Comparison of ENCODE assay signal across 8 cellular contexts in genomic region chr22:20866716-20867115, GRCh38. TPM values are rescaled to one million over a fixed set of nuclear protein-coding genes. Genes with fewer than 3 reads are reported as not detected.
A peak's percentile ranks its signal among the peaks of the same experiment; 100 is the strongest.
DNase-seq lines count a peak whose midpoint lies in the region; ATAC-seq and TF ChIP-seq lines count a peak whose summit lies in the region.
"Had no signal": no experiment of that assay in that cellular context is flagged by ENCODE, and none has a peak within 500 bp of the region (broad histone marks: within the 10 kb centered on the region; RNA-seq: fewer than 3 reads in every experiment).

No MANE protein-coding gene starts in this region.

- no peak for TF ChIP-seq POLR2A in vagina (IDR thresholded peaks at IDR 0.05)

- H3K18ac ChIP-seq in mesenchymal stem cell (ENCODE audit: low read depth in 1 of 2, low read length in 2 of 2), result peak overlapping the region in 1 of 2 experiments; percentile 38

- no peak overlapping the region for H2BK5ac ChIP-seq in mesenchymal stem cell (ENCODE audit: low read depth, low read length, poor library complexity, severe bottlenecking)

- no peak overlapping the region for H2BK120ac ChIP-seq in mesenchymal stem cell (ENCODE audit: low read depth, low read length)

- peak overlapping the region; percentile 70 for H4K8ac ChIP-seq in mesenchymal stem cell (ENCODE audit: low read length)

- H4K91ac ChIP-seq in mesenchymal stem cell (ENCODE audit: low read length), result no peak overlapping the region

- no peak overlapping the region for H2AK5ac ChIP-seq in mesenchymal stem cell (ENCODE audit: low read length, severe bottlenecking)

- peak overlapping the region in 1 of 2 experiments; percentile 4 for H2BK12ac ChIP-seq in mesenchymal stem cell (ENCODE audit: low read length in 2 of 2)

- H3K27ac ChIP-seq in right atrium auricular region, result peak overlapping the region; percentile 77 to 80
- H3K27ac ChIP-seq in mesenchymal stem cell (ENCODE audit: low read length, poor library complexity, severe bottlenecking), result no peak overlapping the region
- peak overlapping the region; percentile 81 for H3K27ac ChIP-seq in vagina

- DNase-seq in right atrium auricular region (ENCODE audit: low spot score) (no peak), left ventricle myocardium superior (no peak), mesenchymal stem cell (no peak), vagina (ENCODE audit: extremely low spot score in 2 of 2) (no peak), OCI-M2 (lab: John Stamatoyannopoulos, UW; ENCODE audit: unreplicated experiment) (no peak)
- DNase-seq: activated effector memory CD4-positive, alpha-beta T cell treated with Interleukin-2 at 50 U/mL for 16 hours; NCI-H1417 treated with DMSO at 0.1 percent for 48 hours had no signal

- no peak overlapping the region for H2AFZ ChIP-seq in mesenchymal stem cell (ENCODE audit: low read depth, low read length)

- intact Hi-C loops in left ventricle myocardium superior (cut with micrococcal nuclease) (no loop called here), vagina (cut with DNase I) (no loop called here)

- H3K27me3 ChIP-seq in right atrium auricular region, result no peaks in the 10 kb centered on the region
- no peaks in the 10 kb centered on the region for H3K27me3 ChIP-seq in mesenchymal stem cell (ENCODE audit: control insufficient read depth in 1 of 2, insufficient read depth in 1 of 2, low read length in 2 of 2)
- H3K27me3 ChIP-seq in vagina, result no peaks in the 10 kb centered on the region

- H3K4me1 ChIP-seq in right atrium auricular region (peaks cover 0 to 31% of the 10 kb centered on the region in 2 donors), mesenchymal stem cell (ENCODE audit: control insufficient read depth, insufficient read depth, low read depth, low read length) (peaks cover 7% of the 10 kb centered on the region), vagina (peaks cover 66% of the 10 kb centered on the region)

- H3K4me3 ChIP-seq in right atrium auricular region, result no peak overlapping the region
- H3K4me3 ChIP-seq in mesenchymal stem cell (ENCODE audit: insufficient read depth in 1 of 2, low read depth in 1 of 2, low read length in 2 of 2), result no peak overlapping the region
- H3K4me3 ChIP-seq in vagina, result no peak overlapping the region

- no peak overlapping the region for H3K14ac ChIP-seq in mesenchymal stem cell (ENCODE audit: low read length in 2 of 2)

- 93% methylated on average over 4 of the region's 4 CpGs for WGBS in mesenchymal stem cell

- H3K9me3 ChIP-seq in right atrium auricular region (no peaks in the 10 kb centered on the region), mesenchymal stem cell (ENCODE audit: control insufficient read depth, low read length) (no peaks in the 10 kb centered on the region), vagina (no peaks in the 10 kb centered on the region)

- H3K4me2 ChIP-seq in mesenchymal stem cell (ENCODE audit: low read length, poor library complexity, severe bottlenecking), result no peak overlapping the region

- H3K79me1 ChIP-seq in mesenchymal stem cell (replicated peaks; ENCODE audit: low read length, poor library complexity, severe bottlenecking), result peaks cover 47% of the 10 kb centered on the region

- H3K9ac ChIP-seq in mesenchymal stem cell (ENCODE audit: low read length), result no peak overlapping the region

- H3K4ac ChIP-seq in mesenchymal stem cell (ENCODE audit: low read depth in 1 of 2, low read length in 2 of 2), result peak overlapping the region; percentile 27 to 44

- TF ChIP-seq CTCF in right atrium auricular region (IDR thresholded peaks at IDR 0.05), result no peak
- no peak for TF ChIP-seq CTCF in vagina (IDR thresholded peaks at IDR 0.05)

- peak overlapping the region; percentile 55 for H2BK15ac ChIP-seq in mesenchymal stem cell (ENCODE audit: low read depth, poor library complexity, severe bottlenecking)

- H3K36me3 ChIP-seq in right atrium auricular region (peaks cover 14% of the 10 kb centered on the region), mesenchymal stem cell (ENCODE audit: control insufficient read depth in 1 of 2, insufficient read depth in 2 of 2, low read depth in 1 of 2, low read length in 2 of 2) (peaks cover 34 to 46% of the 10 kb centered on the region in 2 experiments), vagina (peaks cover 0 to 9% of the 10 kb centered on the region in 2 donors)

- no peak for ATAC-seq in left ventricle myocardium superior
- no peak for ATAC-seq in esophagus mucosa

- no peak overlapping the region for H3K23ac ChIP-seq in mesenchymal stem cell (ENCODE audit: low read length in 2 of 2)

RNA-seq across cellular contexts. Expression of gene SNAP29, which starts 7.9 kb away (rescaled TPM):
- total RNA-seq in right atrium auricular region (10 to 100 TPM; 20.8 to 26.0 TPM), left ventricle myocardium superior (24.2 TPM), vagina (18.9 TPM), esophagus mucosa (24.0 TPM)
- polyA plus RNA-seq in mesenchymal stem cell (2013, experiment 1 of 2), result 55.0 TPM
- polyA plus RNA-seq in mesenchymal stem cell (2013, experiment 2 of 2), result 52.0 TPM

RNA-seq across cellular contexts. Expression of gene PI4KA, which starts 8.1 kb away (rescaled TPM):
- total RNA-seq in right atrium auricular region (10 to 100 TPM; 46.7 to 55.1 TPM), left ventricle myocardium superior (46.2 TPM), vagina (135 TPM), esophagus mucosa (28.5 TPM)
- 28.8 TPM for polyA plus RNA-seq in mesenchymal stem cell (2013, experiment 1 of 2)
- 26.0 TPM for polyA plus RNA-seq in mesenchymal stem cell (2013, experiment 2 of 2)

RNA-seq across cellular contexts. Expression of gene CRKL, which starts 50.5 kb away (rescaled TPM):
- total RNA-seq in right atrium auricular region (10 to 100 TPM; 46.7 to 53.7 TPM), left ventricle myocardium superior (54.7 TPM), vagina (37.6 TPM), esophagus mucosa (42.6 TPM)
- polyA plus RNA-seq in mesenchymal stem cell (2013, experiment 1 of 2), result 25.1 TPM
- polyA plus RNA-seq in mesenchymal stem cell (2013, experiment 2 of 2), result 25.3 TPM
